Comparison of ENCODE assay signal across 8 cellular contexts in genomic region chr22:38386918-38387317, GRCh38.
DNase-seq lines count a peak whose midpoint lies in the region; ATAC-seq and TF ChIP-seq lines count a peak whose summit lies in the region.
"Not testable (repeated sequence)": the region's sequence is repeated elsewhere in the genome, so short reads cannot be mapped to it uniquely, and the experiment has no call there.

No MANE protein-coding gene starts in this region.

- not testable (repeated sequence) for H3K9me3 ChIP-seq in CD4-positive, alpha-beta memory T cell (ENCODE audit: control insufficient read depth in 1 of 2, low read length in 2 of 2); HUES48 (ENCODE audit: control insufficient read depth, insufficient read depth, low read length); endodermal cell (ENCODE audit: control insufficient read depth, low read length); heart right ventricle; skeletal muscle tissue (ENCODE audit: control insufficient read depth in 3 of 3, low read length in 3 of 3)

- not testable (repeated sequence) for H3K4me3 ChIP-seq in CD4-positive, alpha-beta memory T cell (ENCODE audit: low read length in 2 of 2); HUES48 (ENCODE audit: low read depth, low read length); endodermal cell (ENCODE audit: low read length)
- H3K4me3 ChIP-seq in heart right ventricle (peak overlapping the region in 2 of 10 donors; percentile 14 to 15), skeletal muscle tissue (ENCODE audit: low read length in 3 of 3) (peak overlapping the region in 1 of 3 donors; percentile 59)

- ATAC-seq in activated B cell treated with CpG ODN at 0.5 μM for 24 hours (ENCODE audit: low read depth); naive B cell (ENCODE audit: low read depth in 2 of 2): not testable (repeated sequence)
- peak in 1 of 8 donors; percentile 38 for ATAC-seq in heart right ventricle

- H3K4me1 Mint-ChIP-seq in CD4-positive, alpha-beta memory T cell = peaks cover 16 to 26% (median 18%) of the 10 kb centered on the region in 4 donors
- H3K4me1 Mint-ChIP-seq in activated B cell treated with CpG ODN at 0.5 μM for 24 hours = peaks cover 76% of the 10 kb centered on the region
- H3K4me1 Mint-ChIP-seq in endodermal cell = peaks cover 60% of the 10 kb centered on the region
- peaks cover 35 to 63% (median 46%) of the 10 kb centered on the region in 3 donors for H3K4me1 Mint-ChIP-seq in naive B cell

- H3K27ac Mint-ChIP-seq in CD4-positive, alpha-beta memory T cell = peak overlapping the region in 5 of 7 donors; percentile 13 to 83 (median 49)
- peak overlapping the region; percentile 83 for H3K27ac Mint-ChIP-seq in activated B cell treated with CpG ODN at 0.5 μM for 24 hours
- peak overlapping the region; percentile 5 for H3K27ac Mint-ChIP-seq in endodermal cell
- peak overlapping the region in 5 of 6 donors; percentile 59 to 83 (median 80) for H3K27ac Mint-ChIP-seq in naive B cell

- H3K4me1 ChIP-seq in CD4-positive, alpha-beta memory T cell (ENCODE audit: insufficient read depth, low read length); endodermal cell (ENCODE audit: control insufficient read depth, insufficient read depth, low read length); skeletal muscle tissue (ENCODE audit: control insufficient read depth in 3 of 3, insufficient read depth in 3 of 3, low read length in 3 of 3): not testable (repeated sequence)
- peaks cover 52% of the 10 kb centered on the region for H3K4me1 ChIP-seq in HUES48 (ENCODE audit: control insufficient read depth, insufficient read depth, low read length)
- H3K4me1 ChIP-seq in heart right ventricle = peaks cover 3 to 76% (median 32%) of the 10 kb centered on the region in 9 donors

- not testable (repeated sequence) for H3K27me3 ChIP-seq in CD4-positive, alpha-beta memory T cell (ENCODE audit: insufficient read depth, low read length); HUES48 (ENCODE audit: control insufficient read depth, insufficient read depth, low read length); endodermal cell (ENCODE audit: control insufficient read depth, insufficient read depth, low read length, poor library complexity, severe bottlenecking); heart right ventricle; skeletal muscle tissue (ENCODE audit: control insufficient read depth in 3 of 3, insufficient read depth in 3 of 3, low read length in 3 of 3)

- H3K27me3 Mint-ChIP-seq in CD4-positive, alpha-beta memory T cell; activated B cell treated with CpG ODN at 0.5 μM for 24 hours; endodermal cell (ENCODE audit: insufficient read depth); naive B cell: not testable (repeated sequence)

- intact Hi-C loops in CD4-positive, alpha-beta memory T cell (cut with micrococcal nuclease); activated B cell treated with CpG ODN at 0.5 μM for 24 hours (cut with micrococcal nuclease); heart right ventricle (cut with DNase I): not testable (repeated sequence)

- H3K36me3 ChIP-seq in CD4-positive, alpha-beta memory T cell (ENCODE audit: insufficient read depth, low read length); HUES48 (ENCODE audit: control insufficient read depth, insufficient read depth, low read length); heart right ventricle; skeletal muscle tissue (ENCODE audit: control insufficient read depth in 3 of 3, insufficient read depth in 3 of 3, low read length in 3 of 3): not testable (repeated sequence)
- H3K36me3 ChIP-seq in endodermal cell (ENCODE audit: control insufficient read depth, insufficient read depth, low read length) = peaks cover 19% of the 10 kb centered on the region

- H3K9me3 Mint-ChIP-seq in CD4-positive, alpha-beta memory T cell; activated B cell treated with CpG ODN at 0.5 μM for 24 hours; endodermal cell; naive B cell: not testable (repeated sequence)

- TF ChIP-seq CTCF in activated B cell treated with CpG ODN at 0.5 μM for 24 hours (IDR thresholded peaks at IDR 0.05); endodermal cell (conservative IDR thresholded peaks at IDR 0.05); heart right ventricle (IDR thresholded peaks at IDR 0.05): not testable (repeated sequence)

- CTCF ChIA-PET in CD4-positive, alpha-beta memory T cell (lab: Charles Lee; ENCODE audit: partially characterized antibody) = not testable (repeated sequence)
- CTCF ChIA-PET in activated B cell treated with CpG ODN at 0.5 μM for 24 hours (lab: Charles Lee) = interaction anchor here (0.7 kb wide), 1 partner anchor 11 kb away, joined by 3 read pairs; no protein-coding TSS in a partner anchor

- POLR2A ChIA-PET in CD4-positive, alpha-beta memory T cell (lab: Charles Lee; ENCODE audit: partially characterized antibody) = not testable (repeated sequence)
- POLR2A ChIA-PET in activated B cell treated with CpG ODN at 0.5 μM for 24 hours (lab: Charles Lee) = interaction anchor here (1.1 kb wide), 1 partner anchor 12 kb away, joined by 5 read pairs; no protein-coding TSS in a partner anchor

- WGBS in endodermal cell (ENCODE audit: insufficient coverage in 1 of 2, insufficient read length in 1 of 2), 2 experiments = 87 to 95% methylated on average over 3 to 4 of the region's 5 CpGs
- WGBS in heart right ventricle, 2 donors = 19 to 28% methylated on average over 5 of the region's 5 CpGs

- H3K9ac ChIP-seq in HUES48 (ENCODE audit: low read depth, low read length); endodermal cell (ENCODE audit: extremely low read depth, low read length, poor library complexity, severe bottlenecking); skeletal muscle tissue (ENCODE audit: low read depth in 1 of 3, low read length in 3 of 3): not testable (repeated sequence)

- not testable (repeated sequence) for H3K27ac ChIP-seq in CD4-positive, alpha-beta memory T cell (ENCODE audit: low read depth, low read length); endodermal cell (ENCODE audit: low read depth, low read length)
- H3K27ac ChIP-seq in HUES48 (ENCODE audit: low read depth, low read length) = peak overlapping the region; percentile 33
- H3K27ac ChIP-seq in heart right ventricle = peak overlapping the region in 9 of 10 donors; percentile 38 to 79 (median 63)
- peak overlapping the region; percentile 23 for H3K27ac ChIP-seq in skeletal muscle tissue (ENCODE audit: low read depth, low read length)

- H3K4me3 Mint-ChIP-seq in CD4-positive, alpha-beta memory T cell = peak overlapping the region; percentile 3 to 69 (median 59)
- H3K4me3 Mint-ChIP-seq in activated B cell treated with CpG ODN at 0.5 μM for 24 hours (peak overlapping the region; percentile 55), naive B cell (peak overlapping the region in 6 of 8 donors; percentile 45 to 81 (median 56))
- not testable (repeated sequence) for H3K4me3 Mint-ChIP-seq in endodermal cell

- DNase-seq in CD4-positive, alpha-beta memory T cell; activated B cell treated with CpG ODN at 0.5 μM for 24 hours; endodermal cell; heart right ventricle; naive B cell: not testable (repeated sequence)
- peak; percentile 12 for DNase-seq in RPMI7951 (ENCODE audit: low read depth)

- H3K36me3 Mint-ChIP-seq in CD4-positive, alpha-beta memory T cell; endodermal cell (ENCODE audit: low read depth); naive B cell: not testable (repeated sequence)
- H3K36me3 Mint-ChIP-seq in activated B cell treated with CpG ODN at 0.5 μM for 24 hours (ENCODE audit: low read depth) = peaks cover 18% of the 10 kb centered on the region

Comparison
In these comparisons a context has a peak if more than half of its experiments do, and no peak if none do; other contexts are left out.
1. H3K27ac Mint-ChIP-seq: peak in every context shown above with its lines; median percentile 83 in activated B cell treated with CpG ODN at 0.5 μM for 24 hours; 80 in naive B cell; 49 in CD4-positive, alpha-beta memory T cell; 5 in endodermal cell.